In the genomic region with DNA sequence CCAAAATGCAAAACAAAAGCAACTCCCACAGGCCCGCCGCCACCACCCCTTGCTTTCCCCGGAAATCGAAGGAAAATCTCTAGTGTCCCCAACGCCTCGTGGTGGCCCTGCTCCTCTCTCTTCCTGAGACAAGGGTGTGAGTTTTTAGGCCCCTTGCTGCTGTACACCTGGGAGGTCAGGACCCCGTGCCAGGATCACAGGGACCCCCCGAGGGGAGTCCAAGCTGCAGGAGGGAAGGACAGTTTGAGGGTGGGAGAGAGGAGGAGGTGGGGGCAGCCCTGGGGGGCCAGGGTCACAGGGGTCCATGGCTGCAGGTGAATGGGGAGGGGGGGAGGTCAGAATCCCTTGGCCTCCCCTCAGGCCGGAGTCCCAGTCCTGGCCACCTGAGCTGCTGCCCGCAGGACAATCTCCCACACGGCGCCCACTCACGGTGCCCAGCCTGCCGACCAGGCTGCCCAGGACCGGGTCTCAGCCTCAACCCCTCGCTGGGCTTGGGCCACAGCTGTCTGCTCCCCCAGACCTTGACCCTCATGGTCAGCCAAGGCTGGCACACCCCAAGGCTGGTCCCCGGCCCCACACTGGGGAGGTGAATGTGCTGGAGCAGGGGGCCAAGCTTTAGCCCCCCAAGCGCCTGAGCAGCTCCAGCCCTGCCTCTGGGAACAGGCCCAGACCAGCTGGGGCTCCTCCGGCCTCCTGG, we compare ENCODE assay signal across 1 cellular context.
TF ChIP-seq lines count a peak whose summit lies in the region.

No MANE protein-coding gene starts in this region.

TF ChIP-seq in IMR-90, 13 proteins besides CTCF, POLR2A, EP300 and RAD21:
- no peak for TF ChIP-seq SMC3 (IDR thresholded peaks at IDR 0.05; ENCODE audit: low read depth, low read length)
- no peak for TF ChIP-seq CHD1 (IDR thresholded peaks at IDR 0.05; ENCODE audit: low read depth, low read length)
- no peak for TF ChIP-seq FOS (IDR thresholded peaks at IDR 0.05; ENCODE audit: low read depth, low read length)
- TF ChIP-seq MXI1 (IDR thresholded peaks at IDR 0.05; ENCODE audit: borderline replicate concordance, low read depth, low read length), result no peak
- no peak for TF ChIP-seq MAFK (IDR thresholded peaks at IDR 0.05; ENCODE audit: low read depth, low read length)
- TF ChIP-seq, protein P1, sequence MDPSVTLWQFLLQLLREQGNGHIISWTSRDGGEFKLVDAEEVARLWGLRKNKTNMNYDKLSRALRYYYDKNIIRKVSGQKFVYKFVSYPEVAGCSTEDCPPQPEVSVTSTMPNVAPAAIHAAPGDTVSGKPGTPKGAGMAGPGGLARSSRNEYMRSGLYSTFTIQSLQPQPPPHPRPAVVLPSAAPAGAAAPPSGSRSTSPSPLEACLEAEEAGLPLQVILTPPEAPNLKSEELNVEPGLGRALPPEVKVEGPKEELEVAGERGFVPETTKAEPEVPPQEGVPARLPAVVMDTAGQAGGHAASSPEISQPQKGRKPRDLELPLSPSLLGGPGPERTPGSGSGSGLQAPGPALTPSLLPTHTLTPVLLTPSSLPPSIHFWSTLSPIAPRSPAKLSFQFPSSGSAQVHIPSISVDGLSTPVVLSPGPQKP (IDR thresholded peaks at IDR 0.05; ENCODE audit: borderline replicate concordance, low read depth, low read length), result no peak
- TF ChIP-seq NFE2L2 (IDR thresholded peaks at IDR 0.05; ENCODE audit: low read depth, low read length), result no peak
- no peak for TF ChIP-seq CEBPB (IDR thresholded peaks at IDR 0.05; ENCODE audit: low read depth, low read length)
